In genomic region chrX:11888421-11888820, GRCh38 we compare ENCODE assay signal across 25 cellular contexts.
"Had no signal": no experiment of that assay in that cellular context is flagged by ENCODE, and none has a peak within 500 bp of the region (broad histone marks: within the 10 kb centered on the region; RNA-seq: fewer than 3 reads in every experiment).

No MANE protein-coding gene starts in this region.

- H3K36me3 Mint-ChIP-seq: immature natural killer cell; mesothelial cell of epicardium; naive thymus-derived CD4-positive, alpha-beta T cell; stimulated activated naive B cell treated with anti-CD40 and anti-IgM and Interleukin-4, amounts not matched to agents 10 μg/mL and 1 μg/mL and 100 μg/mL, for 72 hours had no signal

- H3K27ac Mint-ChIP-seq: endodermal cell; immature natural killer cell; mesothelial cell of epicardium; naive thymus-derived CD4-positive, alpha-beta T cell; nephron; stimulated activated naive B cell treated with anti-CD40 and anti-IgM and Interleukin-4, amounts not matched to agents 10 μg/mL and 1 μg/mL and 100 μg/mL, for 72 hours; stimulated activated naive CD8-positive, alpha-beta T cell treated with anti-CD3 and anti-CD28 coated beads, Interleukin-15, Interleukin-2, amounts not matched to agents 100 ng/mL and 50 ng/mL, for 24 hours had no signal

- H3K36me3 ChIP-seq: esophagus muscularis mucosa, thoracic aorta, tibial nerve, upper lobe of left lung had no signal

- DNase-seq: cortex of kidney; effector CD4-positive, alpha-beta T cell; endodermal cell; hypothalamus; immature natural killer cell; kidney; mesenchymal stem cell; naive thymus-derived CD4-positive, alpha-beta T cell; nucleus accumbens; psoas muscle; right cardiac atrium; stimulated activated CD4-positive, alpha-beta T cell treated with anti-CD3 and anti-CD28 coated beads, Interleukin-15, amount 100 ng/mL, for 24 hours; stimulated activated CD4-positive, alpha-beta T cell treated with anti-CD3 and anti-CD28 coated beads, Interleukin-2, amount 100 ng/mL, for 48 hours; stimulated activated naive B cell treated with anti-CD40 and anti-IgM and Interleukin-4, amounts not matched to agents 10 μg/mL and 1 μg/mL and 100 μg/mL, for 72 hours; upper lobe of left lung had no signal

- H3K4me1 ChIP-seq: esophagus muscularis mucosa, psoas muscle, tibial nerve, upper lobe of left lung had no signal

- H3K27me3 ChIP-seq: esophagus muscularis mucosa, tibial nerve, upper lobe of left lung had no signal

- ATAC-seq: left lobe of liver; naive thymus-derived CD4-positive, alpha-beta T cell; psoas muscle; right cardiac atrium; stimulated activated naive B cell treated with anti-CD40 and anti-IgM and Interleukin-4, amounts not matched to agents 10 μg/mL and 1 μg/mL and 100 μg/mL, for 72 hours had no signal

- H3K27me3 Mint-ChIP-seq: stimulated activated naive CD8-positive, alpha-beta T cell treated with anti-CD3 and anti-CD28 coated beads, Interleukin-15, Interleukin-2, amounts not matched to agents 100 ng/mL and 50 ng/mL, for 24 hours had no signal

- H3K9me3 ChIP-seq: psoas muscle, thoracic aorta had no signal

- H3K27ac ChIP-seq: esophagus muscularis mucosa, psoas muscle, skin epidermis, thoracic aorta, tibial nerve, upper lobe of left lung had no signal

- H3K4me1 Mint-ChIP-seq: immature natural killer cell, mesothelial cell of epicardium had no signal

- FAIRE-seq: urothelium cell line had no signal

- H3K4me3 ChIP-seq: esophagus muscularis mucosa, lung, psoas muscle, skin epidermis, thoracic aorta, tibial nerve, upper lobe of left lung had no signal

- H3K9me3 Mint-ChIP-seq: stimulated activated naive B cell treated with anti-CD40 and anti-IgM and Interleukin-4, amounts not matched to agents 10 μg/mL and 1 μg/mL and 100 μg/mL, for 72 hours; stimulated activated naive CD8-positive, alpha-beta T cell treated with anti-CD3 and anti-CD28 coated beads, Interleukin-15, Interleukin-2, amounts not matched to agents 100 ng/mL and 50 ng/mL, for 24 hours had no signal

- H3K4me3 Mint-ChIP-seq: endodermal cell; immature natural killer cell; mesothelial cell of epicardium; naive thymus-derived CD4-positive, alpha-beta T cell; nephron; stimulated activated naive B cell treated with anti-CD40 and anti-IgM and Interleukin-4, amounts not matched to agents 10 μg/mL and 1 μg/mL and 100 μg/mL, for 72 hours; stimulated activated naive CD8-positive, alpha-beta T cell treated with anti-CD3 and anti-CD28 coated beads, Interleukin-15, Interleukin-2, amounts not matched to agents 100 ng/mL and 50 ng/mL, for 24 hours had no signal
